Comparison of ENCODE assay signal across 8 cellular contexts in the genomic region with DNA sequence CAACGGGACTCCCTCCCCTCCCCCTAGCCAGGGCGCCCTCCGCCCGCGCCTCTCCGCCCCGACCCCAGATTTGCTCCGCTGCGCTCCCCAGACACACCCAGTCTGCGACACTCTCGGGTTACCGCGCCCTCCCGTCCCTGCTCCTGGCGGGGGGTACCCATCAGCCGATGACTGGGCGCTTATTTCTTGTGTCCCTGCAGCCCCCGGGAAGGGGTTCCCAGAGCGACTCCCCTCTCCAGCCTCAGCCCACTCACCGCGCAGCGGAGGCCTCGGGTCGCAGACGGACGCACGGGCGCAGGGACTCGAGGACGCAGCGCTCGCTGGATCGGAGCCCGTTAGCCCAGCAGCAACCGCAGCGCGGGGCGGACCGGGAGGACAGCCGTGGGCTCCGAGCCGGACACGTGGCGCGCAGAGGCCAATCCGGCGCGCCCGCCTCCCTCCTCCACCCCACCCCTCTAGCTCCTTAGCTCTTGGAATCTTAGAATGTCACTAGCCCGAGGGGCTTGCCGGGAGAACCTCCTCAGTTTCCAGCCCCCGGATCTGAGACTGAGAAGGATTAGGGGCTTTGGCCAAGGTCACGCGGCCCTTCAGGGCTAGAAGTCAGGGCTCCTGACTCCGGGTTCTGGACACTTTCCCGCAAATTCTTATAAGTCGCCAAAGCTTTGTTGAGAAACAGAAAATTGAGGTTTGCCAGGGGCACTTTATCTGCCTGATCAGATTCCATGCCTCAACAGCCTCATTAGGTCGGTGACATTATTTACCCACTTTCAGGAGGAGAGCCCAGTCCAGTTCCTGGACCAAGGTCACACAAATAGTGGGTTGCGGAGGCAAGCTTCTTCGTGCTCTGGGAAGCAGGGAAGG. TPM values are rescaled to one million over a fixed set of nuclear protein-coding genes. Genes with fewer than 3 reads are reported as not detected.
DNase-seq lines count a peak whose midpoint lies in the region; ATAC-seq and TF ChIP-seq lines count a peak whose summit lies in the region.

Gene ANXA6 (minus strand): TSS at position 354 of the 861 bp plus-strand sequence. CDS start 9,878 bp downstream, outside the sequence.

- peak within 1 kb of the TSS; percentile 85 for H2BK5ac ChIP-seq in mesendoderm (ENCODE audit: low read length)

- H3K27me3 ChIP-seq in endodermal cell (ENCODE audit: control insufficient read depth, insufficient read depth, low read length, poor library complexity, severe bottlenecking) (no peaks in the 10 kb centered on the region), mesendoderm (ENCODE audit: insufficient read depth, low read length, poor library complexity) (no peaks in the 10 kb centered on the region)

- in situ Hi-C loops in ACHN (cut with HindIII; ENCODE audit: low pct_ligation_motif_present, low pct_unique_long_range_greater_than_20kb, low sequenced_read_pairs) = no loop called here

- H3K23ac ChIP-seq in mesendoderm (ENCODE audit: low read length) = peak within 1 kb of the TSS; percentile 69

- H3K56ac ChIP-seq in mesendoderm (ENCODE audit: low read length) = peak within 1 kb of the TSS; percentile 94

- TF ChIP-seq CTCF in endodermal cell (conservative IDR thresholded peaks at IDR 0.05) = no peak

- H3K36me3 ChIP-seq in endodermal cell (ENCODE audit: control insufficient read depth, insufficient read depth, low read length) = peaks cover 20% of the 10 kb centered on the region
- H3K36me3 ChIP-seq in mesendoderm (ENCODE audit: control insufficient read depth, insufficient read depth, low read length) = no peaks in the 10 kb centered on the region

- H3K4me2 ChIP-seq in mesendoderm (ENCODE audit: low read length) = peak within 1 kb of the TSS; percentile 94

- no peak within 1 kb of the TSS for H4K8ac ChIP-seq in mesendoderm (ENCODE audit: low read depth, low read length)

- peak within 1 kb of the TSS; percentile 54 for H2BK120ac ChIP-seq in mesendoderm (ENCODE audit: low read depth, low read length)

- H3K79me2 ChIP-seq in mesendoderm (ENCODE audit: control insufficient read depth, insufficient read depth, low read length) = peaks cover 38% of the 10 kb centered on the region

- H3K4me1 ChIP-seq in endodermal cell (ENCODE audit: control insufficient read depth, insufficient read depth, low read length) (peaks cover 12% of the 10 kb centered on the region), mesendoderm (ENCODE audit: control insufficient read depth, low read depth, low read length) (peaks cover 26% of the 10 kb centered on the region)

- H2AK5ac ChIP-seq in mesendoderm (ENCODE audit: low read length) = peak within 1 kb of the TSS; percentile 71

- CTCF ChIA-PET in activated CD8-positive, alpha-beta memory T cell treated with anti-CD3 and anti-CD28 coated beads, Interleukin-2, amount 10 ng/mL, durations not matched to agents 7 days and 5 days (lab: Charles Lee) = interaction anchor here (0.6 to 3.4 kb wide), 16 partner anchors 7 to 110 kb away, joined by 3 to 30 read pairs (median 4); no protein-coding TSS in a partner anchor

- H3K27ac ChIP-seq in endodermal cell (ENCODE audit: low read depth, low read length) (peak within 1 kb of the TSS; percentile 76), mesendoderm (ENCODE audit: low read depth, low read length) (peak within 1 kb of the TSS; percentile 65)

- H3K79me1 ChIP-seq in mesendoderm (ENCODE audit: low read length) = peaks cover 26% of the 10 kb centered on the region

- H3K9ac ChIP-seq in endodermal cell (ENCODE audit: extremely low read depth, low read length, poor library complexity, severe bottlenecking) (peak within 1 kb of the TSS; percentile 80), mesendoderm (ENCODE audit: low read length) (peak within 1 kb of the TSS; percentile 96)

- ATAC-seq in GM18861 (IDR thresholded peaks at IDR 0.05; ENCODE audit: unreplicated experiment) (peak; percentile 34), HG03097 (IDR thresholded peaks at IDR 0.05; ENCODE audit: low FRiP score, unreplicated experiment) (peak; percentile 40)
- ATAC-seq in activated CD8-positive, alpha-beta memory T cell treated with anti-CD3 and anti-CD28 coated beads, Interleukin-2, amount 10 ng/mL, durations not matched to agents 7 days and 5 days = peak; percentile 79

- H4K5ac ChIP-seq in mesendoderm (ENCODE audit: low read length) = no peak within 1 kb of the TSS

- peaks cover 36% of the 10 kb centered on the region for H3K4me1 Mint-ChIP-seq in activated CD8-positive, alpha-beta memory T cell treated with anti-CD3 and anti-CD28 coated beads, Interleukin-2, amount 10 ng/mL, durations not matched to agents 7 days and 5 days
- H3K4me1 Mint-ChIP-seq in endodermal cell = peaks cover 52% of the 10 kb centered on the region

- H3K4me3 Mint-ChIP-seq in activated CD8-positive, alpha-beta memory T cell treated with anti-CD3 and anti-CD28 coated beads, Interleukin-2, amount 10 ng/mL, durations not matched to agents 7 days and 5 days = peak within 1 kb of the TSS; percentile 94
- H3K4me3 Mint-ChIP-seq in endodermal cell = peak within 1 kb of the TSS; percentile 86

- 1 to 9% methylated on average over 20 to 60 of the region's 60 CpGs for WGBS in endodermal cell (ENCODE audit: insufficient coverage in 1 of 2, insufficient read length in 1 of 2), 2 experiments
- WGBS in mesendoderm (ENCODE audit: extremely low coverage, insufficient coverage, low lambda C conversion rate) = no CpG with 5 or more reads among the region's 60 CpGs

- no peaks in the 10 kb centered on the region for H3K27me3 Mint-ChIP-seq in activated CD8-positive, alpha-beta memory T cell treated with anti-CD3 and anti-CD28 coated beads, Interleukin-2, amount 10 ng/mL, durations not matched to agents 7 days and 5 days
- H3K27me3 Mint-ChIP-seq in endodermal cell (ENCODE audit: insufficient read depth) = no peaks in the 10 kb centered on the region

- peak; percentile 76 for DNase-seq in ACHN
- DNase-seq in NCI-H69 (lab: John Stamatoyannopoulos, UW) = peak; percentile 7
- peak; percentile 81 for DNase-seq in activated CD8-positive, alpha-beta memory T cell treated with anti-CD3 and anti-CD28 coated beads, Interleukin-2, amount 10 ng/mL, durations not matched to agents 7 days and 5 days
- peak; percentile 92 for DNase-seq in endodermal cell
- DNase-seq in mesendoderm = peak; percentile 96
- peak; percentile 41 for DNase-seq in stimulated activated CD8-positive, alpha-beta memory T cell treated with anti-CD3 and anti-CD28 coated beads, Interleukin-15, amount 100 ng/mL, for 24 hours (ENCODE audit: low read depth)

- no peaks in the 10 kb centered on the region for H3K9me3 ChIP-seq in endodermal cell (ENCODE audit: control insufficient read depth, low read length)

- H3K27ac Mint-ChIP-seq in activated CD8-positive, alpha-beta memory T cell treated with anti-CD3 and anti-CD28 coated beads, Interleukin-2, amount 10 ng/mL, durations not matched to agents 7 days and 5 days = peak within 1 kb of the TSS; percentile 94
- H3K27ac Mint-ChIP-seq in endodermal cell = peak within 1 kb of the TSS; percentile 84

- peaks cover 25% of the 10 kb centered on the region for H3K36me3 Mint-ChIP-seq in activated CD8-positive, alpha-beta memory T cell treated with anti-CD3 and anti-CD28 coated beads, Interleukin-2, amount 10 ng/mL, durations not matched to agents 7 days and 5 days
- H3K36me3 Mint-ChIP-seq in endodermal cell (ENCODE audit: low read depth) = peaks cover 6% of the 10 kb centered on the region

- peak within 1 kb of the TSS; percentile 64 for H3K4ac ChIP-seq in mesendoderm (ENCODE audit: low read depth, low read length)

- peak within 1 kb of the TSS; percentile 62 for H3K18ac ChIP-seq in mesendoderm (ENCODE audit: low read length)

- no peaks in the 10 kb centered on the region for H3K9me3 Mint-ChIP-seq in activated CD8-positive, alpha-beta memory T cell treated with anti-CD3 and anti-CD28 coated beads, Interleukin-2, amount 10 ng/mL, durations not matched to agents 7 days and 5 days (ENCODE audit: low read depth)
- H3K9me3 Mint-ChIP-seq in endodermal cell = no peaks in the 10 kb centered on the region

- no peak within 1 kb of the TSS for H2BK15ac ChIP-seq in mesendoderm (replicated peaks; ENCODE audit: low read depth)

- H3K4me3 ChIP-seq in endodermal cell (ENCODE audit: low read length) (peak within 1 kb of the TSS; percentile 94), mesendoderm (ENCODE audit: low read length) (peak within 1 kb of the TSS; percentile 84)

RNA-seq across cellular contexts. Expression of gene ANXA6, which starts in this region (rescaled TPM):
- total RNA-seq in activated CD8-positive, alpha-beta memory T cell treated with anti-CD3 and anti-CD28 coated beads, Interleukin-2, amount 10 ng/mL, durations not matched to agents 7 days and 5 days = 100 to 1,000 TPM; 623 to 640 TPM
- total RNA-seq in endodermal cell = 100 to 1,000 TPM; 204 to 235 TPM
- 167 TPM for polyA plus RNA-seq in endodermal cell (2013, experiment 1 of 2)
- 184 TPM for polyA plus RNA-seq in endodermal cell (2013, experiment 2 of 2)
- 64.5 TPM for polyA plus RNA-seq in mesendoderm (2013, experiment 1 of 2)
- 62.7 TPM for polyA plus RNA-seq in mesendoderm (2013, experiment 2 of 2)

Comparison
In these comparisons a context has a peak if more than half of its experiments do, and no peak if none do; other contexts are left out.
1. Peak in every context shown above with its lines: DNase-seq, ATAC-seq, H3K4me3 ChIP-seq and H3K27ac ChIP-seq.
2. DNase-seq: peak in every context shown above with its lines; median percentile 96 in mesendoderm; 92 in endodermal cell; 81 in activated CD8-positive, alpha-beta memory T cell treated with anti-CD3 and anti-CD28 coated beads, Interleukin-2, amount 10 ng/mL, durations not matched to agents 7 days and 5 days; 76 in ACHN; 41 in stimulated activated CD8-positive, alpha-beta memory T cell treated with anti-CD3 and anti-CD28 coated beads, Interleukin-15, amount 100 ng/mL, for 24 hours; 7 in NCI-H69.